8 cellular contexts compared by ENCODE assay signal in genomic region chr3:51718547-51719412, GRCh38. TPM values are rescaled to one million over a fixed set of nuclear protein-coding genes. Genes with fewer than 3 reads are reported as not detected.
DNase-seq lines count a peak whose midpoint lies in the region; ATAC-seq and TF ChIP-seq lines count a peak whose summit lies in the region.

No MANE protein-coding gene starts in this region.

- H4K20me1 ChIP-seq in MM.1S (ENCODE audit: insufficient read depth, low read length): no peaks in the 10 kb centered on the region

- no peaks in the 10 kb centered on the region for H3K27me3 ChIP-seq in MM.1S (replicated peaks; ENCODE audit: insufficient read depth, low read length)
- H3K27me3 ChIP-seq in SJCRH30: no peaks in the 10 kb centered on the region
- H3K27me3 ChIP-seq in brain microvascular endothelial cell (replicated peaks): no peaks in the 10 kb centered on the region

- H3K4me1 ChIP-seq in MM.1S (ENCODE audit: low read length) (0 out of 2 replicates have a peak, but pooled peaks cover 4% of the 10 kb centered on the region), SJCRH30 (no peaks in the 10 kb centered on the region)

- H2AFZ ChIP-seq in MM.1S (ENCODE audit: low read length): no peak overlapping the region

- peak; percentile 61 for ATAC-seq in GM18517 (IDR thresholded peaks at IDR 0.05; ENCODE audit: unreplicated experiment)

- H3F3A ChIP-seq in MM.1S (ENCODE audit: insufficient read depth, low read length): no peaks in the 10 kb centered on the region

- no peaks in the 10 kb centered on the region for H3K79me2 ChIP-seq in MM.1S (ENCODE audit: low read length)

- H3K27ac ChIP-seq in MM.1S (ENCODE audit: low read length) (no peak overlapping the region), SJCRH30 (no peak overlapping the region), brain microvascular endothelial cell (no peak overlapping the region)

- TF ChIP-seq CTCF in MM.1S (IDR thresholded peaks at IDR 0.05; ENCODE audit: low read length) (peak; percentile 98), brain microvascular endothelial cell (IDR thresholded peaks at IDR 0.05; ENCODE audit: low read depth, low read length, missing control alignments) (peak; percentile 81)

- no peak overlapping the region for H3K4me3 ChIP-seq in MM.1S (ENCODE audit: low read length)
- no peak overlapping the region for H3K4me3 ChIP-seq in SJCRH30
- no peak overlapping the region for H3K4me3 ChIP-seq in brain microvascular endothelial cell (ENCODE audit: low read depth, low read length)

- peak; percentile 92 to 93 for DNase-seq in AML-193 (lab: John Stamatoyannopoulos, UW)
- peak; percentile 86 for DNase-seq in MM.1S
- peak; percentile 77 to 83 for DNase-seq in SJCRH30
- DNase-seq in brain microvascular endothelial cell: peak; percentile 25
- peak; percentile 88 for DNase-seq in islet precursor cell
- peak; percentile 59 to 67 for DNase-seq in stimulated activated CD8-positive, alpha-beta memory T cell treated with anti-CD3 and anti-CD28 coated beads, Interleukin-2, amount 100 ng/mL, for 48 hours (ENCODE audit: low read depth in 2 of 2)
- no peak for DNase-seq in cortex of kidney (lab: John Stamatoyannopoulos, UW)

- no peaks in the 10 kb centered on the region for H3K9me2 ChIP-seq in MM.1S (replicated peaks; ENCODE audit: insufficient read depth, low read length)

- no peak overlapping the region for H3K4me2 ChIP-seq in MM.1S (ENCODE audit: low read depth, low read length)

- in situ Hi-C loops in brain microvascular endothelial cell (cut with HindIII; ENCODE audit: low pct_ligation_motif_present, low sequenced_read_pairs): no loop called here

- H3K36me3 ChIP-seq in MM.1S (replicated peaks; ENCODE audit: insufficient read depth, low read length): no peaks in the 10 kb centered on the region
- H3K36me3 ChIP-seq in SJCRH30: no peaks in the 10 kb centered on the region
- H3K36me3 ChIP-seq in brain microvascular endothelial cell (replicated peaks): no peaks in the 10 kb centered on the region

- H3K9me3 ChIP-seq in MM.1S (replicated peaks; ENCODE audit: insufficient read depth, low read length): no peaks in the 10 kb centered on the region
- H3K9me3 ChIP-seq in SJCRH30 (replicated peaks): no peaks in the 10 kb centered on the region

- H3K9ac ChIP-seq in MM.1S (ENCODE audit: low read length): no peak overlapping the region

RNA-seq across cellular contexts. Expression of gene GRM2, which starts 11.9 kb away (rescaled TPM):
- 0.16 and 0.30 TPM in 2 replicates for total RNA-seq in SJCRH30 (2014; rRNA removed; shearing (Covaris generic))

RNA-seq across cellular contexts. Expression of gene TEX264, which starts 47.7 kb away (rescaled TPM):
- 34.7 and 35.0 TPM in 2 replicates for total RNA-seq in SJCRH30 (2014; rRNA removed; shearing (Covaris generic))
